ENCODE assay signal across 30 cellular contexts in the genomic region with DNA sequence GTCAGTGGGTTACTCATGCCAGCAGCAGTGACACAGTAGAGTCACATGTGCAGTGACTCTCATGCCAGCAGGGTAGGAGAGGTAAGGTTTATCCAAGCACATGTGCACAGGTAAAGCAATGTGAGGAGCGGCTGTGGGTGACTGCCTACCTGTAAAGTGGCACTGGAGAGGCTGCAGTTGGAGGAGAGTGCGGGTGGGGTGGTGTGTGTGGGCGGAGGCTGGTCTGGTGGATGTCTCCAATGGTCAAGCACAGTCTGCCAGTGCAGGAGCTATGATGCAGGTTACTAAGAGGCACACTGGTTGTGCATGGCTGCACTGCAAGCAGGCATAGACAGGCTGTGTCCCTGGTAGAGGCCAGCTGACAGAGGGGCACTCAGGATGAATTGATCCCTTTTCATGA.
"Had no signal": no experiment of that assay in that cellular context is flagged by ENCODE, and none has a peak within 500 bp of the region (broad histone marks: within the 10 kb centered on the region; RNA-seq: fewer than 3 reads in every experiment).

No MANE protein-coding gene starts in this region.

- H3K27ac Mint-ChIP-seq: naive thymus-derived CD4-positive, alpha-beta T cell; natural killer cell; nephron; progenitor cell of endocrine pancreas; stimulated activated memory B cell treated with anti-CD40 and anti-IgM and Interleukin-4, amounts not matched to agents 10 μg/mL and 1 μg/mL and 100 μg/mL, for 72 hours; stimulated activated naive CD8-positive, alpha-beta T cell treated with anti-CD3 and anti-CD28 coated beads, Interleukin-15, amount 100 ng/mL, for 72 hours had no signal

- H3K9ac ChIP-seq: parathyroid adenoma had no signal

- H2AFZ ChIP-seq: parathyroid adenoma had no signal

- H3K36me3 ChIP-seq: ovary, right lobe of liver, sigmoid colon, spleen, suprapubic skin, tibial nerve, upper lobe of left lung, vagina had no signal

- H3K4me2 ChIP-seq: smooth muscle cell had no signal

- DNase-seq: naive thymus-derived CD4-positive, alpha-beta T cell; natural killer cell; occipital lobe; ovary; psoas muscle; right cardiac atrium; right lobe of liver; sigmoid colon; spleen; stimulated activated CD4-positive, alpha-beta T cell treated with anti-CD3 and anti-CD28 coated beads, Interleukin-12 subunit alpha, Interleukin-12 subunit beta, amount 100 ng/mL, for 4 hours; stimulated activated CD4-positive, alpha-beta T cell treated with anti-CD3 and anti-CD28 coated beads, Interleukin-1b, Interleukin-23, amount 100 ng/mL, for 48 hours; stimulated activated CD4-positive, alpha-beta T cell treated with anti-CD3 and anti-CD28 coated beads, Interleukin-4, amount 100 ng/mL, for 1 hour; stimulated activated CD4-positive, alpha-beta T cell treated with anti-CD3 and anti-CD28 coated beads, Interleukin-4, amount 100 ng/mL, for 4 hours; stimulated activated CD8-positive, alpha-beta memory T cell treated with anti-CD3 and anti-CD28 coated beads, Interleukin-4, amount 100 ng/mL, for 48 hours; stimulated activated naive CD4-positive, alpha-beta T cell; stimulated activated naive CD8-positive, alpha-beta T cell treated with anti-CD3 and anti-CD28 coated beads, Interleukin-15, amount 100 ng/mL, for 72 hours; stimulated activated naive CD8-positive, alpha-beta T cell treated with anti-CD3 and anti-CD28 coated beads, Interleukin-15, Interleukin-2, amounts not matched to agents 100 U/mL and 50 U/mL, for 24 hours; substantia nigra; testis; trophoblast cell had no signal

- H3K27me3 Mint-ChIP-seq: naive thymus-derived CD4-positive, alpha-beta T cell; progenitor cell of endocrine pancreas; stimulated activated memory B cell treated with anti-CD40 and anti-IgM and Interleukin-4, amounts not matched to agents 10 μg/mL and 1 μg/mL and 100 μg/mL, for 72 hours; stimulated activated naive CD8-positive, alpha-beta T cell treated with anti-CD3 and anti-CD28 coated beads, Interleukin-15, amount 100 ng/mL, for 72 hours had no signal

- ATAC-seq: naive thymus-derived CD4-positive, alpha-beta T cell; natural killer cell; psoas muscle; right cardiac atrium; stimulated activated naive CD8-positive, alpha-beta T cell treated with anti-CD3 and anti-CD28 coated beads, Interleukin-15, amount 100 ng/mL, for 72 hours; stimulated activated naive CD8-positive, alpha-beta T cell treated with anti-CD3 and anti-CD28 coated beads, Interleukin-15, Interleukin-2, amounts not matched to agents 100 U/mL and 50 U/mL, for 24 hours had no signal

- H3K4me1 Mint-ChIP-seq: naive thymus-derived CD4-positive, alpha-beta T cell; natural killer cell; nephron; neural crest cell; stimulated activated memory B cell treated with anti-CD40 and anti-IgM and Interleukin-4, amounts not matched to agents 10 μg/mL and 1 μg/mL and 100 μg/mL, for 72 hours; stimulated activated naive CD8-positive, alpha-beta T cell treated with anti-CD3 and anti-CD28 coated beads, Interleukin-15, amount 100 ng/mL, for 72 hours had no signal

- H3K4me1 ChIP-seq: parathyroid adenoma, psoas muscle, right lobe of liver, sigmoid colon, spleen, suprapubic skin, testis, tibial nerve, upper lobe of left lung, vagina had no signal

- H3K4me3 Mint-ChIP-seq: naive thymus-derived CD4-positive, alpha-beta T cell; natural killer cell; nephron; neural crest cell; stimulated activated memory B cell treated with anti-CD40 and anti-IgM and Interleukin-4, amounts not matched to agents 10 μg/mL and 1 μg/mL and 100 μg/mL, for 72 hours; stimulated activated naive CD8-positive, alpha-beta T cell treated with anti-CD3 and anti-CD28 coated beads, Interleukin-15, amount 100 ng/mL, for 72 hours had no signal

- H3K9me3 ChIP-seq: ovary, psoas muscle, right lobe of liver, sigmoid colon, testis, tibial nerve, upper lobe of left lung, vagina had no signal

- H3K27me3 ChIP-seq: ovary, right lobe of liver, sigmoid colon, spleen, suprapubic skin, testis, tibial nerve, upper lobe of left lung, vagina had no signal

- H3K36me3 Mint-ChIP-seq: naive thymus-derived CD4-positive, alpha-beta T cell; stimulated activated memory B cell treated with anti-CD40 and anti-IgM and Interleukin-4, amounts not matched to agents 10 μg/mL and 1 μg/mL and 100 μg/mL, for 72 hours had no signal

- H3K27ac ChIP-seq: ovary, parathyroid adenoma, psoas muscle, right lobe of liver, sigmoid colon, spleen, suprapubic skin, testis, tibial nerve, upper lobe of left lung, vagina had no signal

- H3K9me3 Mint-ChIP-seq: nephron had no signal

- H3K4me3 ChIP-seq: ovary, psoas muscle, right lobe of liver, sigmoid colon, smooth muscle cell, spleen, suprapubic skin, testis, tibial nerve, upper lobe of left lung, vagina had no signal
